9 cellular contexts compared by ENCODE assay signal in genomic region chr9:21381752-21382339, GRCh38. TPM values are rescaled to one million over a fixed set of nuclear protein-coding genes. Genes with fewer than 3 reads are reported as not detected.
DNase-seq lines count a peak whose midpoint lies in the region; ATAC-seq and TF ChIP-seq lines count a peak whose summit lies in the region.
"Had no signal": no experiment of that assay in that cellular context is flagged by ENCODE, and none has a peak within 500 bp of the region (broad histone marks: within the 10 kb centered on the region; RNA-seq: fewer than 3 reads in every experiment).

No MANE protein-coding gene starts in this region.

- H3K4me3 ChIP-seq in epithelial cell of esophagus (ENCODE audit: low read length): no peak overlapping the region

- TF ChIP-seq CTCF in epithelial cell of esophagus (IDR thresholded peaks at IDR 0.05; ENCODE audit: insufficient read depth, low read depth, low read length, missing control alignments): no peak

- DNase-seq in Kasumi-1 (lab: John Stamatoyannopoulos, UW) (peak; percentile 27 to 31), epithelial cell of esophagus (ENCODE audit: low read depth) (peak; percentile 25), mucosa of gallbladder (ENCODE audit: low spot score) (no peak), NCI-H2196 treated with DMSO at 0.1 percent for 48 hours (lab: John Stamatoyannopoulos, UW; ENCODE audit: unreplicated experiment) (no peak), NCI-H2227 treated with DMSO at 0.1 percent for 48 hours (lab: John Stamatoyannopoulos, UW) (no peak), HuH-7 (ENCODE audit: low spot score) (no peak)

- ATAC-seq in GM18508 (IDR thresholded peaks at IDR 0.05; ENCODE audit: insufficient read depth, unreplicated experiment) (peak; percentile 99), GM21737 (IDR thresholded peaks at IDR 0.05; ENCODE audit: unreplicated experiment) (peak; percentile 97)

RNA-seq across cellular contexts. Expression of gene IFNA2, which starts 3.4 kb away (rescaled TPM):
- total RNA-seq in mucosa of gallbladder: not detected
- total RNA-seq: Peyer's patch had no signal

RNA-seq across cellular contexts. Expression of gene IFNA13, which starts 14.0 kb away (rescaled TPM):
- not detected for total RNA-seq in mucosa of gallbladder
- total RNA-seq: Peyer's patch had no signal

RNA-seq across cellular contexts. Expression of gene IFNA8, which starts 27.1 kb away (rescaled TPM):
- not detected for total RNA-seq in mucosa of gallbladder
- total RNA-seq: Peyer's patch had no signal

RNA-seq across cellular contexts. Expression of gene IFNA6, which starts 31.2 kb away (rescaled TPM):
- total RNA-seq in mucosa of gallbladder: not detected
- total RNA-seq: Peyer's patch had no signal

RNA-seq across cellular contexts. Expression of gene KLHL9, which starts 46.6 kb away (rescaled TPM):
- 25.0 TPM for total RNA-seq in mucosa of gallbladder

Comparison
In these comparisons a context has a peak if more than half of its experiments do, and no peak if none do; other contexts are left out.
1. DNase-seq: peak in Kasumi-1 (2 of 2) and epithelial cell of esophagus (single experiment); none in mucosa of gallbladder (single experiment), NCI-H2196 treated with DMSO at 0.1 percent for 48 hours (single experiment), NCI-H2227 treated with DMSO at 0.1 percent for 48 hours (single experiment) and HuH-7 (single experiment).